Comparison of ENCODE assay signal across 15 cellular contexts in genomic region chr15:71055461-71055860, GRCh38. TPM values are rescaled to one million over a fixed set of nuclear protein-coding genes. Genes with fewer than 3 reads are reported as not detected.
DNase-seq lines count a peak whose midpoint lies in the region; ATAC-seq, FAIRE-seq and TF ChIP-seq lines count a peak whose summit lies in the region.
"Had no signal": no experiment of that assay in that cellular context is flagged by ENCODE, and none has a peak within 500 bp of the region (broad histone marks: within the 10 kb centered on the region; RNA-seq: fewer than 3 reads in every experiment).

No MANE protein-coding gene starts in this region.

- no peak for ATAC-seq in GM18498 (IDR thresholded peaks at IDR 0.05; ENCODE audit: unreplicated experiment)

- H3K4me1 Mint-ChIP-seq in astrocyte (ENCODE audit: low read depth, unreplicated experiment) = peaks cover 12% of the 10 kb centered on the region

- H3K9me3 Mint-ChIP-seq in astrocyte (ENCODE audit: unreplicated experiment) = peaks cover 2% of the 10 kb centered on the region
- H3K9me3 Mint-ChIP-seq: activated T-helper 2 cell treated with anti-CD3 and anti-CD28 coated beads, Interferon-gamma antibody, Interleukin-2, Interleukin-4, amounts not matched to agents 10 μg/mL and 5 μg/mL and 100 μg/mL, durations not matched to agents 14 hours and 24 hours and 36 hours had no signal

- H3K79me2 ChIP-seq in ACC112 (ENCODE audit: control insufficient read depth, insufficient read depth, low read length, unreplicated experiment) (no peaks in the 10 kb centered on the region), astrocyte (ENCODE audit: insufficient read depth, low read length) (no peaks in the 10 kb centered on the region)

- peak; percentile 74 for FAIRE-seq in astrocyte (lab: Jason Lieb, UNC)
- no peak for FAIRE-seq in GM19239 (lab: Jason Lieb, UNC)

- peak; percentile 40 for DNase-seq in HT1080 (ENCODE audit: low read depth)
- DNase-seq in astrocyte (ENCODE audit: low read depth) = peak; percentile 58
- peak; percentile 40 for DNase-seq in fibroblast of villous mesenchyme (ENCODE audit: low read depth)
- no peak for DNase-seq in posterior vena cava (ENCODE audit: low spot score)
- DNase-seq in GM19239 (ENCODE audit: insufficient read length, low spot score) = no peak
- no peak for DNase-seq in activated CD8-positive, alpha-beta memory T cell treated with anti-CD3 and anti-CD28 coated beads, Interleukin-2, amount 50 U/mL, for 4 hours
- DNase-seq: MG63, occipital lobe had no signal

- H3K9ac ChIP-seq in astrocyte (ENCODE audit: low read length) = no peak overlapping the region

- H3K27ac Mint-ChIP-seq in astrocyte (ENCODE audit: unreplicated experiment) = peak overlapping the region; percentile 26
- H3K27ac Mint-ChIP-seq: activated T-helper 2 cell treated with anti-CD3 and anti-CD28 coated beads, Interferon-gamma antibody, Interleukin-2, Interleukin-4, amounts not matched to agents 10 μg/mL and 5 μg/mL and 100 μg/mL, durations not matched to agents 14 hours and 24 hours and 36 hours had no signal

- no peaks in the 10 kb centered on the region for H3K27me3 Mint-ChIP-seq in astrocyte (ENCODE audit: low read depth, unreplicated experiment)

- H3K9me3 ChIP-seq in astrocyte (ENCODE audit: insufficient read depth, low read depth, low read length) = no peaks in the 10 kb centered on the region
- H3K9me3 ChIP-seq: ascending aorta, SJSA1 had no signal

- peaks cover 5% of the 10 kb centered on the region for H3K36me3 ChIP-seq in ACC112 (ENCODE audit: insufficient read depth, low read length)
- no peaks in the 10 kb centered on the region for H3K36me3 ChIP-seq in astrocyte (ENCODE audit: insufficient read depth, low read length)
- H3K36me3 ChIP-seq: ascending aorta, SJSA1 had no signal

- intact Hi-C loops in posterior vena cava (cut with DNase I) = no loop called here

- TF ChIP-seq CTCF in astrocyte (IDR thresholded peaks at IDR 0.05; ENCODE audit: insufficient read depth, low read depth, low read length) = no peak
- TF ChIP-seq CTCF in fibroblast of villous mesenchyme (IDR thresholded peaks at IDR 0.05; ENCODE audit: insufficient read depth, low read depth, low read length) = no peak

- H2AFZ ChIP-seq in ACC112 (ENCODE audit: low read length, unreplicated experiment) = peak overlapping the region; percentile 22
- no peak overlapping the region for H2AFZ ChIP-seq in astrocyte (ENCODE audit: low read depth, low read length)

- H3K4me3 Mint-ChIP-seq in astrocyte (ENCODE audit: unreplicated experiment) = no peak overlapping the region
- H3K4me3 Mint-ChIP-seq: mesothelial cell of epicardium had no signal

- no peaks in the 10 kb centered on the region for H4K20me1 ChIP-seq in astrocyte (ENCODE audit: insufficient read depth, low read length)

- H3K4me1 ChIP-seq in ACC112 (ENCODE audit: control insufficient read depth, insufficient read depth, low read length, unreplicated experiment) = peaks cover 42% of the 10 kb centered on the region
- H3K4me1 ChIP-seq in astrocyte (ENCODE audit: insufficient read depth, low read length) = peaks cover 17% of the 10 kb centered on the region
- H3K4me1 ChIP-seq: ascending aorta had no signal

- H3K27ac ChIP-seq in ACC112 (ENCODE audit: low read depth, low read length) (peak overlapping the region; percentile 45), astrocyte (ENCODE audit: low read depth, low read length) (no peak overlapping the region)
- H3K27ac ChIP-seq: ascending aorta, SJSA1 had no signal

- no peak overlapping the region for H3K4me2 ChIP-seq in astrocyte (ENCODE audit: low read length)
- H3K4me2 ChIP-seq: smooth muscle cell had no signal

- H3K27me3 ChIP-seq in ACC112 (ENCODE audit: insufficient read depth, low read length) (no peaks in the 10 kb centered on the region), astrocyte (ENCODE audit: insufficient read depth, low read length) (no peaks in the 10 kb centered on the region)
- H3K27me3 ChIP-seq: ascending aorta, MG63, SJSA1 had no signal

- no peak overlapping the region for H3K4me3 ChIP-seq in ACC112 (ENCODE audit: low read depth, low read length)
- no peak overlapping the region for H3K4me3 ChIP-seq in astrocyte (ENCODE audit: insufficient read depth, low read depth, low read length)
- H3K4me3 ChIP-seq in fibroblast of villous mesenchyme (ENCODE audit: low read depth, low read length) = no peak overlapping the region
- H3K4me3 ChIP-seq: ascending aorta, MG63, SJSA1, smooth muscle cell had no signal

- peaks cover 3% of the 10 kb centered on the region for H3K36me3 Mint-ChIP-seq in astrocyte (ENCODE audit: low read depth, unreplicated experiment)

RNA-seq across cellular contexts. Expression of gene THSD4, which starts 59.8 kb away (rescaled TPM):
- total RNA-seq in HT1080 (2014; rRNA removed; shearing (Covaris generic)) = 11.3 and 11.8 TPM in 2 replicates
- polyA plus RNA-seq in HT1080 (2015; cell fraction: cytosol; rRNA removed) = 14.1 and 19.1 TPM in 2 replicates
- polyA plus RNA-seq in HT1080 (2015; cell fraction: nucleus; rRNA removed) = 33.5 and 37.3 TPM in 2 replicates
- 0.99 and 2.5 TPM in 2 replicates for total RNA-seq in astrocyte
- 60.2 and 76.4 TPM in 2 replicates for total RNA-seq in fibroblast of villous mesenchyme
- total RNA-seq in posterior vena cava = 10 to 100 TPM; 16.3 to 18.8 TPM
- total RNA-seq: activated T-helper 2 cell treated with anti-CD3 and anti-CD28 coated beads, Interferon-gamma antibody, Interleukin-2, Interleukin-4, amounts not matched to agents 10 μg/mL and 5 μg/mL and 100 μg/mL, durations not matched to agents 14 hours and 24 hours and 36 hours had no signal

Comparison
In these comparisons a context has a peak if more than half of its experiments do, and no peak if none do; other contexts are left out.
1. DNase-seq: peak in HT1080 (single experiment), astrocyte (single experiment) and fibroblast of villous mesenchyme (single experiment); none in posterior vena cava (single experiment), GM19239 (single experiment) and activated CD8-positive, alpha-beta memory T cell treated with anti-CD3 and anti-CD28 coated beads, Interleukin-2, amount 50 U/mL, for 4 hours (single experiment).